ENCODE assay signal across 1 cellular context in genomic region chr19:48616491-48617056, GRCh38.
TF ChIP-seq lines count a peak whose summit lies in the region.

No MANE protein-coding gene starts in this region.

TF ChIP-seq in endothelial cell of umbilical vein, 7 proteins besides CTCF, POLR2A, EP300 and RAD21:
- TF ChIP-seq FOS (IDR thresholded peaks at IDR 0.05; ENCODE audit: borderline replicate concordance, insufficient read depth, low read length) (no peak), EZH2 (IDR thresholded peaks at IDR 0.05; ENCODE audit: borderline replicate concordance, low read depth, low read length, severe bottlenecking) (no peak), GATA2 (IDR thresholded peaks at IDR 0.05; ENCODE audit: insufficient read depth, insufficient read length, low read depth, low read length) (no peak), MYC (IDR thresholded peaks at IDR 0.05; ENCODE audit: low read depth, low read length) (no peak), MAX (IDR thresholded peaks at IDR 0.05; ENCODE audit: insufficient read depth, insufficient read length) (no peak), JUN (IDR thresholded peaks at IDR 0.05; ENCODE audit: borderline replicate concordance, insufficient read depth, insufficient read length, low read depth) (no peak), POLR2AphosphoS5 (IDR thresholded peaks at IDR 0.05; ENCODE audit: insufficient read depth, low read depth, low read length) (no peak)
